8 cellular contexts compared by ENCODE assay signal in the genomic region with DNA sequence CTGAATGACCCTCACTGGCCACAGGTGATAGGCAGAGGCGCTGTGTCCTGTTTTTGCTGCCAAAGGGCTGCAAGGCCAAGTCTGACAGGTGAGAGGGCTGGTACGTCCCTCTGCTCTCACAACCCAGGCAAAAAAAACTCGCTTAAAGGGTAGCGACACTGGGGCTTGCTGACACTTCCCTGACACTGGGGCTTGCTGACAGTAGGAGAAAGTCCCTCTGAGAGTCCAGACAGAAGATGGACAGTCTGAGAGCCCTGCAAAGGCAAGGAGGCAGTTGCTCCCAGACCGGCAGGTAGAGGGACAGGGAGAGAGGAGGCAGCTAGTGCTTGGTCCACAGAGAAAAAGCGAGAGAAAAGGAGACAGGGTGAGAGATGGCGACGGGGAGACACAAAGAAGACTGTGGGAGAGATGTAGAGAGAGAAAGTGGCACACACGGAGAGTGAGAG. TPM values are rescaled to one million over a fixed set of nuclear protein-coding genes. Genes with fewer than 3 reads are reported as not detected.
A peak's percentile ranks its signal among the peaks of the same experiment; 100 is the strongest.
DNase-seq lines count a peak whose midpoint lies in the region; ATAC-seq and TF ChIP-seq lines count a peak whose summit lies in the region.

No MANE protein-coding gene starts in this region.

- H3K36me3 Mint-ChIP-seq in activated T-cell treated with anti-CD3 and anti-CD28 coated beads, Interleukin-2, amount 50 U/mL, for 4 hours (ENCODE audit: insufficient read depth): peaks cover 1% of the 10 kb centered on the region

- H3K4me1 ChIP-seq in ES-I3 (ENCODE audit: insufficient read depth, low read length) (peaks cover 8% of the 10 kb centered on the region), psoas muscle (peaks cover 35% of the 10 kb centered on the region)

- H3K27me3 Mint-ChIP-seq in activated T-cell treated with anti-CD3 and anti-CD28 coated beads, Interleukin-2, amount 50 U/mL, for 4 hours (ENCODE audit: low read depth): no peaks in the 10 kb centered on the region

- H3K27me3 ChIP-seq in psoas muscle (ENCODE audit: insufficient read depth in 3 of 3, low read length in 2 of 3): no peaks in the 10 kb centered on the region

- H3K4me3 ChIP-seq in psoas muscle: peak overlapping the region; percentile 92

- ATAC-seq in HG03045 (IDR thresholded peaks at IDR 0.05; ENCODE audit: unreplicated experiment) (peak; percentile 16), psoas muscle (peak in 3 of 4 donors; percentile 1 to 23 (median 12))
- ATAC-seq in activated T-cell treated with anti-CD3 and anti-CD28 coated beads, Interleukin-2, amount 50 U/mL, for 4 hours: peak; percentile 35 to 36

- H3K4me3 Mint-ChIP-seq in activated T-cell treated with anti-CD3 and anti-CD28 coated beads, Interleukin-2, amount 50 U/mL, for 4 hours: peak overlapping the region; percentile 95

- H3K4me1 Mint-ChIP-seq in activated T-cell treated with anti-CD3 and anti-CD28 coated beads, Interleukin-2, amount 50 U/mL, for 4 hours (ENCODE audit: low read depth): peaks cover 42% of the 10 kb centered on the region

- H3K36me3 ChIP-seq in ES-I3 (ENCODE audit: insufficient read depth, low read length) (no peaks in the 10 kb centered on the region), psoas muscle (ENCODE audit: insufficient read depth in 1 of 2, low read depth in 1 of 2) (no peaks in the 10 kb centered on the region)

- H3K9me3 ChIP-seq in ES-I3 (ENCODE audit: control insufficient read depth, insufficient read depth, low read length) (no peaks in the 10 kb centered on the region), psoas muscle (no peaks in the 10 kb centered on the region)

- no peak for TF ChIP-seq CTCF in psoas muscle (IDR thresholded peaks at IDR 0.05)

- peak overlapping the region; percentile 81; the same call in 1 of the 2 replicates for H3K9ac ChIP-seq in ES-I3 (ENCODE audit: low read depth, low read length)

- intact Hi-C loops in psoas muscle (cut with DNase I): loop anchor here (1.0 to 5.0 kb wide), 5 partner anchors 39 to 244 kb away; partner anchors contain the start of gene CCDC66 (in 1 of the 2)

- WGBS in psoas muscle, 3 donors: 10 to 14% (median 11%) methylated on average over 9 of the region's 9 CpGs

- no peak for DNase-seq in activated T-cell treated with anti-CD3 and anti-CD28 coated beads, Interleukin-2, amount 50 U/mL, for 4 hours
- DNase-seq in glomerular visceral epithelial cell (ENCODE audit: extremely low spot score) (peak; percentile 4), psoas muscle (no peak), HuH-7.5 (ENCODE audit: low spot score) (no peak), DMS114 treated with DMSO at 0.1 percent for 48 hours (lab: John Stamatoyannopoulos, UW; ENCODE audit: unreplicated experiment) (no peak), SW 1271 (lab: John Stamatoyannopoulos, UW) (no peak)

- peak overlapping the region; percentile 80 for H3K27ac ChIP-seq in psoas muscle

- H3K9me3 Mint-ChIP-seq in activated T-cell treated with anti-CD3 and anti-CD28 coated beads, Interleukin-2, amount 50 U/mL, for 4 hours: no peaks in the 10 kb centered on the region

RNA-seq across cellular contexts. Expression of gene ARHGEF3, which starts 0.6 kb away (rescaled TPM):
- 10 to 100 TPM; 42.4 to 53.9 (median 44.7) TPM for total RNA-seq in activated T-cell treated with anti-CD3 and anti-CD28 coated beads, Interleukin-2, amount 50 U/mL, for 4 hours
- total RNA-seq in psoas muscle: 10 to 100 TPM in 1 of 4 donors, 1 to 10 TPM in 3; 6.3 to 10.4 (median 7.0) TPM
- 1 to 10 TPM; 4.6 to 6.3 (median 6.2) TPM for polyA plus RNA-seq in psoas muscle
